Comparison of ENCODE assay signal across 15 cellular contexts in the genomic region with DNA sequence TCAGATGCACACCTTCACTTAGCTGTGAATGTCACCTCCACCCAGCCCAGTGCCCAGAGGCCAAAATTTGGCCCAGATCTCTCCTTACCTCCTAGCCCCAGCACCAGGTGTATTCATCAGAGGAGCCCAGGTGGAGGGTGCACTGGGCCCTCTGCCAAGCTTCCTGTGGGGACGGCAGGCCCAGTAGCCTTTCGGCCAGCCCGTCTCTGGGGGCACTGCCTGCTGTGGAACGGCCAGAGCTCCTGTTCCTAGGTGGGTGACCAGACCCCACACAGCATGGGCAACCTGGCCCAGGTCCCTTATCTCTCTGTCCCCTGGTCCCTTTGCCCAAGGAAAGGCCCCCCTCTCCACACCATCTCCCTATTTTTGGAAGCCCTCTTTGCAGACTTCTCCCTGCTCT.
DNase-seq lines count a peak whose midpoint lies in the region; ATAC-seq and TF ChIP-seq lines count a peak whose summit lies in the region.
"Had no signal": no experiment of that assay in that cellular context is flagged by ENCODE, and none has a peak within 500 bp of the region (broad histone marks: within the 10 kb centered on the region; RNA-seq: fewer than 3 reads in every experiment).

No MANE protein-coding gene starts in this region.

- no peak overlapping the region for H3K4me3 ChIP-seq in tibial artery
- H3K4me3 ChIP-seq: upper lobe of right lung had no signal

- H3K36me3 Mint-ChIP-seq in central memory CD8-positive, alpha-beta T cell (ENCODE audit: insufficient read depth), result peaks cover 30% of the 10 kb centered on the region
- peaks cover 7% of the 10 kb centered on the region for H3K36me3 Mint-ChIP-seq in natural killer cell

- no peaks in the 10 kb centered on the region for H3K27me3 Mint-ChIP-seq in central memory CD8-positive, alpha-beta T cell
- H3K27me3 Mint-ChIP-seq in natural killer cell (ENCODE audit: low read depth in 2 of 2), result no peaks in the 10 kb centered on the region
- H3K27me3 Mint-ChIP-seq: IgD-negative memory B cell, progenitor cell of endocrine pancreas had no signal

- H3K9me3 Mint-ChIP-seq in central memory CD8-positive, alpha-beta T cell, result no peaks in the 10 kb centered on the region
- no peaks in the 10 kb centered on the region for H3K9me3 Mint-ChIP-seq in natural killer cell
- H3K9me3 Mint-ChIP-seq: IgD-negative memory B cell had no signal

- peaks cover 20% of the 10 kb centered on the region for H3K4me1 Mint-ChIP-seq in central memory CD8-positive, alpha-beta T cell
- H3K4me1 Mint-ChIP-seq in natural killer cell, result peaks cover 21 to 28% of the 10 kb centered on the region in 2 donors
- H3K4me1 Mint-ChIP-seq: IgD-negative memory B cell had no signal

- no peak for TF ChIP-seq CTCF in natural killer cell (IDR thresholded peaks at IDR 0.05)
- no peak for TF ChIP-seq CTCF in tibial artery (IDR thresholded peaks at IDR 0.05)

- H3K27me3 ChIP-seq in tibial artery, result no peaks in the 10 kb centered on the region
- H3K27me3 ChIP-seq: upper lobe of right lung had no signal

- H3K36me3 ChIP-seq in tibial artery, result peaks cover 7 to 73% (median 56%) of the 10 kb centered on the region in 3 donors

- DNase-seq in activated CD8-positive, alpha-beta memory T cell treated with anti-CD3 and anti-CD28 coated beads, Interleukin-2, amount 50 U/mL, for 48 hours, result peak; percentile 40
- no peak for DNase-seq in activated CD8-positive, alpha-beta memory T cell treated with anti-CD3 and anti-CD28 coated beads, Interleukin-2, amount 50 U/mL, for 4 hours
- DNase-seq in central memory CD8-positive, alpha-beta T cell (ENCODE audit: low spot score in 2 of 2), result no peak
- DNase-seq in natural killer cell (no peak), tibial artery (peak; percentile 22 to 67)
- no peak for DNase-seq in stimulated activated CD4-positive, alpha-beta T cell treated with anti-CD3 and anti-CD28 coated beads, Interleukin-4, amount 100 ng/mL, for 24 hours
- DNase-seq: amniotic stem cell, DND-41, NCI-H2029, T-helper 9 cell, upper lobe of right lung had no signal

- peak overlapping the region; percentile 51 to 57 for H3K27ac ChIP-seq in tibial artery

- no peak overlapping the region for H3K4me3 Mint-ChIP-seq in central memory CD8-positive, alpha-beta T cell
- H3K4me3 Mint-ChIP-seq in natural killer cell, result no peak overlapping the region
- H3K4me3 Mint-ChIP-seq: IgD-negative memory B cell had no signal

- H3K27ac Mint-ChIP-seq in central memory CD8-positive, alpha-beta T cell (ENCODE audit: low read depth), result peak overlapping the region; percentile 65
- peak overlapping the region; percentile 69 to 80 for H3K27ac Mint-ChIP-seq in natural killer cell
- H3K27ac Mint-ChIP-seq: progenitor cell of endocrine pancreas had no signal

- ATAC-seq in central memory CD8-positive, alpha-beta T cell (replicated peaks; ENCODE audit: extremely low read depth, poor library complexity, severe bottlenecking), result no peak
- ATAC-seq in natural killer cell, result no peak
- no peak for ATAC-seq in HG03095 (IDR thresholded peaks at IDR 0.05; ENCODE audit: unreplicated experiment)
- ATAC-seq in GM21737 (IDR thresholded peaks at IDR 0.05; ENCODE audit: unreplicated experiment), result no peak

- intact Hi-C loops in natural killer cell (cut with micrococcal nuclease) (no loop called here), tibial artery (cut with DNase I; ENCODE audit: low total_unique reads) (no loop called here)

- no peaks in the 10 kb centered on the region for H3K9me3 ChIP-seq in tibial artery
- H3K9me3 ChIP-seq: upper lobe of right lung had no signal

- peaks cover 0 to 46% (median 24%) of the 10 kb centered on the region in 4 donors for H3K4me1 ChIP-seq in tibial artery

Comparison
In these comparisons a context has a peak if more than half of its experiments do, and no peak if none do; other contexts are left out.
1. DNase-seq: peak in activated CD8-positive, alpha-beta memory T cell treated with anti-CD3 and anti-CD28 coated beads, Interleukin-2, amount 50 U/mL, for 48 hours (single experiment) and tibial artery (2 of 2); none in activated CD8-positive, alpha-beta memory T cell treated with anti-CD3 and anti-CD28 coated beads, Interleukin-2, amount 50 U/mL, for 4 hours (single experiment), central memory CD8-positive, alpha-beta T cell (0 of 2), natural killer cell (single experiment) and stimulated activated CD4-positive, alpha-beta T cell treated with anti-CD3 and anti-CD28 coated beads, Interleukin-4, amount 100 ng/mL, for 24 hours (single experiment).